In the genomic region with DNA sequence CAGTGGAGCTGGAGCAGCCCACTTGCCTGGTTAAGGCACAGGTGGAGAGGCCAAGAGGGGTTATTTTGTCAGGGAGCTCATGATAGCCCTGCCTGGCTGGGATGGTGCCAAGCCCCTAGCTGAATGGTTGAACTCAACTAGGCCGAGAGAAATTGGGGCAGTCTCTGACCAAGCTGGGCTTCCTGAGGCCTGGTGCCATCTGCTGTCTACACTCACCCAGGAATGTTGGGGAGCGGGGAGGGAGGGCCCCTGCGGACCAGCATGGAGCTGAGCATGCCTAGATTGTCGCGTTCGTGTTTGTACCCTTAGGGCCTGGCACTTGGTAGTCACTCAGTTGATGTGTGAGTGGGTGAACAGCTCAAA, we compare ENCODE assay signal across 8 cellular contexts. TPM values are rescaled to one million over a fixed set of nuclear protein-coding genes. Genes with fewer than 3 reads are reported as not detected.
DNase-seq lines count a peak whose midpoint lies in the region; ATAC-seq and TF ChIP-seq lines count a peak whose summit lies in the region.

No MANE protein-coding gene starts in this region.

- 0 out of 4 replicates have a peak overlapping the region, but pooled peaks of 1 of the 2 experiments have one; percentile 12 for H3K27ac ChIP-seq in SK-N-SH (ENCODE audit: low read depth in 2 of 2, low read length in 1 of 2)
- no peak overlapping the region for H3K27ac ChIP-seq in stomach smooth muscle (ENCODE audit: low read length)

- H3K9ac ChIP-seq in SK-N-SH = peak overlapping the region; percentile 98
- peak overlapping the region; percentile 59 to 98 for H3K9ac ChIP-seq in stomach smooth muscle (ENCODE audit: low read length in 2 of 2)

- no peaks in the 10 kb centered on the region for H3K9me2 ChIP-seq in SK-N-SH

- H4K20me1 ChIP-seq in SK-N-SH (ENCODE audit: insufficient read depth) = peaks cover 25% of the 10 kb centered on the region

- no peak for TF ChIP-seq RAD21 in SK-N-SH (IDR thresholded peaks at IDR 0.05; ENCODE audit: low read length)

- no peaks in the 10 kb centered on the region for H3K9me3 Mint-ChIP-seq in activated T-helper 2 cell treated with anti-CD3 and anti-CD28 coated beads, Interferon-gamma antibody, Interleukin-2, Interleukin-4, amounts not matched to agents 10 μg/mL and 5 μg/mL and 100 μg/mL, durations not matched to agents 14 hours and 24 hours and 36 hours

- H3K4me1 ChIP-seq in SK-N-SH (ENCODE audit: control insufficient read depth in 1 of 2, insufficient read depth in 2 of 2, low read depth in 1 of 2, low read length in 1 of 2) (peaks cover 5 to 12% of the 10 kb centered on the region in 2 experiments; a peak in 1 of 4 replicates), stomach smooth muscle (ENCODE audit: control insufficient read depth, insufficient read depth, low read length) (peaks cover 23% of the 10 kb centered on the region)

- H3K4me3 Mint-ChIP-seq in activated T-helper 2 cell treated with anti-CD3 and anti-CD28 coated beads, Interferon-gamma antibody, Interleukin-2, Interleukin-4, amounts not matched to agents 10 μg/mL and 5 μg/mL and 100 μg/mL, durations not matched to agents 14 hours and 24 hours and 36 hours (ENCODE audit: low read depth) = peak overlapping the region; percentile 96

- peak overlapping the region; percentile 100 for H3K4me2 ChIP-seq in SK-N-SH

- H3K27me3 ChIP-seq in SK-N-SH (ENCODE audit: insufficient read depth) (no peaks in the 10 kb centered on the region), stomach smooth muscle (ENCODE audit: control insufficient read depth in 1 of 2, insufficient read depth in 2 of 2, low read length in 2 of 2) (no peaks in the 10 kb centered on the region)

- H2AFZ ChIP-seq in SK-N-SH (ENCODE audit: low read depth) = no peak overlapping the region

- DNase-seq in SK-N-SH (no peak), DMS79 treated with DMSO at 0.1 percent for 48 hours (lab: John Stamatoyannopoulos, UW) (no peak)
- no peak for DNase-seq in activated T-helper 2 cell treated with anti-CD3 and anti-CD28 coated beads, Interferon-gamma antibody, Interleukin-2, Interleukin-4, amounts not matched to agents 10 μg/mL and 5 μg/mL and 100 μg/mL, durations not matched to agents 14 hours and 24 hours and 36 hours (ENCODE audit: low spot score)
- no peak for DNase-seq in activated CD8-positive, alpha-beta memory T cell treated with anti-CD3 and anti-CD28 coated beads, Interleukin-2, amount 50 U/mL, for 4 hours

- ATAC-seq in SK-N-SH treated with all-trans-retinoic acid at 6 μM for 48 hours (no peak), HG02884 (IDR thresholded peaks at IDR 0.05; ENCODE audit: unreplicated experiment) (no peak)

- peak overlapping the region; percentile 83 for H3K27ac Mint-ChIP-seq in activated T-helper 2 cell treated with anti-CD3 and anti-CD28 coated beads, Interferon-gamma antibody, Interleukin-2, Interleukin-4, amounts not matched to agents 10 μg/mL and 5 μg/mL and 100 μg/mL, durations not matched to agents 14 hours and 24 hours and 36 hours

- H3K9me3 ChIP-seq in SK-N-SH (no peaks in the 10 kb centered on the region), iPS-18c (ENCODE audit: control insufficient read depth, insufficient read depth, low read length) (no peaks in the 10 kb centered on the region), stomach smooth muscle (ENCODE audit: control insufficient read depth in 2 of 2, low read length in 2 of 2) (no peaks in the 10 kb centered on the region)

- H3F3A ChIP-seq in SK-N-SH (replicated peaks; ENCODE audit: insufficient read depth) = peaks cover 9% of the 10 kb centered on the region

- peaks cover 60% of the 10 kb centered on the region for H3K79me2 ChIP-seq in SK-N-SH (ENCODE audit: insufficient read depth)

- H3K27me3 Mint-ChIP-seq in activated T-helper 2 cell treated with anti-CD3 and anti-CD28 coated beads, Interferon-gamma antibody, Interleukin-2, Interleukin-4, amounts not matched to agents 10 μg/mL and 5 μg/mL and 100 μg/mL, durations not matched to agents 14 hours and 24 hours and 36 hours (ENCODE audit: low read depth) = no peaks in the 10 kb centered on the region

- intact Hi-C loops in activated T-helper 2 cell treated with anti-CD3 and anti-CD28 coated beads, Interferon-gamma antibody, Interleukin-2, Interleukin-4, amounts not matched to agents 10 μg/mL and 5 μg/mL and 100 μg/mL, durations not matched to agents 14 hours and 24 hours and 36 hours (cut with micrococcal nuclease) = loop anchor here (5.0 kb wide), 1 partner anchor 590 kb away; the partner anchor contains the start of gene SEC13

- POLR2A ChIA-PET in SK-N-SH (lab: Yijun Ruan, JAX) = interaction anchor here (0.9 to 4.4 kb wide), 2 partner anchors 12 to 17 kb away, joined by 3 to 22 read pairs; partner anchors contain the start of gene OGG1

- no peak for TF ChIP-seq EP300 in SK-N-SH (IDR thresholded peaks at IDR 0.05; ENCODE audit: borderline replicate concordance in 1 of 2, low read depth in 1 of 2, low read length in 1 of 2)

- H3K4me3 ChIP-seq in SK-N-SH (ENCODE audit: low read depth in 2 of 2, low read length in 1 of 2) (peak overlapping the region; percentile 84 to 91), iPS-18c (ENCODE audit: insufficient read depth, low read depth, low read length) (peak overlapping the region; percentile 88), stomach smooth muscle (ENCODE audit: low read length in 2 of 2) (peak overlapping the region; percentile 76 to 89)

- TF ChIP-seq CTCF in SK-N-SH (IDR thresholded peaks at IDR 0.05) = no peak

- CTCF ChIA-PET in SK-N-SH (lab: Yijun Ruan, JAX) = interaction anchor here (0.7 to 2.1 kb wide), 6 partner anchors 13 to 554 kb away, joined by 3 to 10 read pairs (median 4); partner anchors contain the start of genes CAMK1 and OGG1

- peaks cover 53% of the 10 kb centered on the region for H3K4me1 Mint-ChIP-seq in activated T-helper 2 cell treated with anti-CD3 and anti-CD28 coated beads, Interferon-gamma antibody, Interleukin-2, Interleukin-4, amounts not matched to agents 10 μg/mL and 5 μg/mL and 100 μg/mL, durations not matched to agents 14 hours and 24 hours and 36 hours (ENCODE audit: low read depth)

- 47% methylated on average over 6 of the region's 6 CpGs for WGBS in SK-N-SH (ENCODE audit: low lambda C conversion rate)

- peaks cover 45% of the 10 kb centered on the region for H3K36me3 Mint-ChIP-seq in activated T-helper 2 cell treated with anti-CD3 and anti-CD28 coated beads, Interferon-gamma antibody, Interleukin-2, Interleukin-4, amounts not matched to agents 10 μg/mL and 5 μg/mL and 100 μg/mL, durations not matched to agents 14 hours and 24 hours and 36 hours (ENCODE audit: low read depth)

- H3K36me3 ChIP-seq in SK-N-SH (replicated peaks in 1 of 2; ENCODE audit: control insufficient read depth in 1 of 2, insufficient read depth in 2 of 2, low read length in 1 of 2) (peaks cover 22 to 32% of the 10 kb centered on the region in 2 experiments), stomach smooth muscle (ENCODE audit: control insufficient read depth in 2 of 2, insufficient read depth in 2 of 2, low read length in 2 of 2) (peaks cover 24 to 26% of the 10 kb centered on the region in 2 donors)

TF ChIP-seq in SK-N-SH, 30 proteins besides CTCF, POLR2A, EP300 and RAD21 (continues in another document):
- no peak for TF ChIP-seq GATA2 (CRISPR knock-in tag; IDR thresholded peaks at IDR 0.05)

TF ChIP-seq in SK-N-SH treated with all-trans-retinoic acid at 6 μM for 48 hours, 23 proteins besides CTCF, POLR2A, EP300 and RAD21 (continues in another document):
- no peak for TF ChIP-seq ZFP30 (CRISPR knock-in tag; IDR thresholded peaks at IDR 0.05)
- TF ChIP-seq CSRNP3 (CRISPR knock-in tag; IDR thresholded peaks at IDR 0.05) = no peak

RNA-seq across cellular contexts. Expression of gene BRPF1, which starts 1.2 kb away (rescaled TPM):
- 12.0 and 13.0 TPM in 2 replicates for polyA plus RNA-seq in SK-N-SH (2012; rRNA removed)
- 6.7 and 8.3 TPM in 2 replicates for polyA plus RNA-seq in SK-N-SH (2012; cell fraction: cytosol; rRNA removed)
- polyA plus RNA-seq in SK-N-SH (2012; cell fraction: nucleus; rRNA removed) = 30.8 and 38.8 TPM in 2 replicates
- 34.2 and 35.8 TPM in 2 replicates for total RNA-seq in activated T-helper 2 cell treated with anti-CD3 and anti-CD28 coated beads, Interferon-gamma antibody, Interleukin-2, Interleukin-4, amounts not matched to agents 10 μg/mL and 5 μg/mL and 100 μg/mL, durations not matched to agents 14 hours and 24 hours and 36 hours

RNA-seq across cellular contexts. Expression of gene OGG1, which starts 17.0 kb away (rescaled TPM):
- polyA plus RNA-seq in SK-N-SH (2012; rRNA removed) = 26.8 and 30.9 TPM in 2 replicates
- 15.2 and 22.6 TPM in 2 replicates for polyA plus RNA-seq in SK-N-SH (2012; cell fraction: cytosol; rRNA removed)
- 48.8 and 49.9 TPM in 2 replicates for polyA plus RNA-seq in SK-N-SH (2012; cell fraction: nucleus; rRNA removed)
- total RNA-seq in activated T-helper 2 cell treated with anti-CD3 and anti-CD28 coated beads, Interferon-gamma antibody, Interleukin-2, Interleukin-4, amounts not matched to agents 10 μg/mL and 5 μg/mL and 100 μg/mL, durations not matched to agents 14 hours and 24 hours and 36 hours = 33.0 and 38.4 TPM in 2 replicates

RNA-seq across cellular contexts. Expression of gene CPNE9, which starts 29.1 kb away (rescaled TPM):
- 0.03 and 0.06 TPM in 2 replicates for polyA plus RNA-seq in SK-N-SH (2012; rRNA removed)
- polyA plus RNA-seq in SK-N-SH (2012; cell fraction: cytosol; rRNA removed) = 0.12 and 0.13 TPM in 2 replicates
- polyA plus RNA-seq in SK-N-SH (2012; cell fraction: nucleus; rRNA removed) = 0.17 and 0.27 TPM in 2 replicates
- 0.50 TPM in 1 of 2 replicates, not detected in the other for total RNA-seq in activated T-helper 2 cell treated with anti-CD3 and anti-CD28 coated beads, Interferon-gamma antibody, Interleukin-2, Interleukin-4, amounts not matched to agents 10 μg/mL and 5 μg/mL and 100 μg/mL, durations not matched to agents 14 hours and 24 hours and 36 hours

RNA-seq across cellular contexts. Expression of gene CAMK1, which starts 37.0 kb away (rescaled TPM):
- polyA plus RNA-seq in SK-N-SH (2012; rRNA removed) = 44.9 and 47.1 TPM in 2 replicates
- 30.5 and 35.8 TPM in 2 replicates for polyA plus RNA-seq in SK-N-SH (2012; cell fraction: cytosol; rRNA removed)
- polyA plus RNA-seq in SK-N-SH (2012; cell fraction: nucleus; rRNA removed) = 39.3 and 46.4 TPM in 2 replicates
- total RNA-seq in activated T-helper 2 cell treated with anti-CD3 and anti-CD28 coated beads, Interferon-gamma antibody, Interleukin-2, Interleukin-4, amounts not matched to agents 10 μg/mL and 5 μg/mL and 100 μg/mL, durations not matched to agents 14 hours and 24 hours and 36 hours = 113 and 116 TPM in 2 replicates

RNA-seq across cellular contexts. Expression of gene TADA3, which starts 59.5 kb away (rescaled TPM):
- 84.1 and 102 TPM in 2 replicates for polyA plus RNA-seq in SK-N-SH (2012; rRNA removed)
- 54.6 and 75.9 TPM in 2 replicates for polyA plus RNA-seq in SK-N-SH (2012; cell fraction: cytosol; rRNA removed)
- polyA plus RNA-seq in SK-N-SH (2012; cell fraction: nucleus; rRNA removed) = 67.6 and 74.7 TPM in 2 replicates
- 86.6 and 89.2 TPM in 2 replicates for total RNA-seq in activated T-helper 2 cell treated with anti-CD3 and anti-CD28 coated beads, Interferon-gamma antibody, Interleukin-2, Interleukin-4, amounts not matched to agents 10 μg/mL and 5 μg/mL and 100 μg/mL, durations not matched to agents 14 hours and 24 hours and 36 hours
